Comparison of ENCODE assay signal across 9 cellular contexts in the genomic region with DNA sequence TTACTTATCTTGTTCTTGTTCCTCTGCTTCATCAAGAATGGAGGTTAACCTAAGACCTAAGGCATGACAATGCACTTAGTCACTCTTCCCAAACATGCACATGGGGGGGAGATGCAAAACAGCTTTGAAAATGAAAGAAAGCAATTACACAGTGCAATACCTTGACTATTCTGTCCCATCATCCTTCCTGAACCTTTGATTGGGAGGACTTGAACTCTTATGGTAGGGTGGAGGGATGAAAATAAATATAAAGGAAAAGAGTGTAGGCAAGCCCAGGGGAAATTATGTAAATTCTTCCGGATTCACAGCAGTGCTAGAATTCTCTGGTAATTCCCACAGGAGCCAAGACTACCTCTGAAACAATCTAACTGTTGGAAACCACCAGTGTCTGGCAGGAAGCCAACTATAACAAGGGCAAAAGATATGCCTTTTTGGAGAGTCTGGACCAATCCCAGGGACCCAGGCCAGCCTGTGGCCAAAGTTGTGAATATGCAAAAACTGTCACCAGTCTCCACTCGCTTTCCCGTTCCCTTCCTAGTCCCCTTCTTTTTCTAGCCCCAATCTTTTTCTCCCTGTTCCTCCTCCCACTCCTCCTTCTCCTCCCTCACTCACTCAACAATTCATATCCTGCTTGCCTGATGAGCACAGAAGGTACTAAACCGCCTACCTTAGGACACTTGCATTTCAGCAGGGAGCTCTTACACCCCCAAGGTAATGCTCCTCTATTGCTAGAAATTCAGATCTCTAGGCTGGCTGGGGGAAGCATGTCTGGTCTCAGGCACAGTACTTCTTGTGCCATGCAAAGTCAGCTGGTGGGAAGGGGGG. TPM values are rescaled to one million over a fixed set of nuclear protein-coding genes. Genes with fewer than 3 reads are reported as not detected.
DNase-seq lines count a peak whose midpoint lies in the region; ATAC-seq and TF ChIP-seq lines count a peak whose summit lies in the region.
"Had no signal": no experiment of that assay in that cellular context is flagged by ENCODE, and none has a peak within 500 bp of the region (broad histone marks: within the 10 kb centered on the region; RNA-seq: fewer than 3 reads in every experiment).

No MANE protein-coding gene starts in this region.

- H3K4me1 ChIP-seq in BLaER1 treated with 17β-estradiol and CSF1 and Interleukin-3, amounts not matched to agents 10 nM and 100 nM = peaks cover 31 to 53% (median 50%) of the 10 kb centered on the region in 10 experiments
- H3K4me1 ChIP-seq in adipocyte (ENCODE audit: control insufficient read depth, insufficient read depth, low read length) (peaks cover 41% of the 10 kb centered on the region), transverse colon (peaks cover 3 to 24% (median 15%) of the 10 kb centered on the region in 4 donors), Caco-2 (peaks cover 13% of the 10 kb centered on the region)

- in situ Hi-C loops in transverse colon (cut with MboI; ENCODE audit: low pct_ligation_motif_present in 1 of 4, low pct_unique_long_range_greater_than_20kb in 1 of 4, low sequenced_read_pairs in 3 of 4) = no loop called here

- DNase-seq in HT-29 (ENCODE audit: low spot score) (peak; percentile 44), adipocyte (ENCODE audit: low read depth) (peak; percentile 85), kidney epithelial cell (ENCODE audit: low read depth) (peak; percentile 72), hippocampal formation (lab: John Stamatoyannopoulos, UW) (no peak), transverse colon (no peak), Caco-2 (no peak)

- H3K9me3 Mint-ChIP-seq in Caco-2 (ENCODE audit: unreplicated experiment) = no peaks in the 10 kb centered on the region

- H3K27ac ChIP-seq in BLaER1 treated with 17β-estradiol and CSF1 and Interleukin-3, amounts not matched to agents 10 nM and 100 nM = peak overlapping the region in 9 of 11 experiments; percentile 13 to 69 (median 54); a peak in 17 of 22 replicates
- no peak overlapping the region for H3K27ac ChIP-seq in transverse colon

- TF ChIP-seq CTCF in kidney epithelial cell (IDR thresholded peaks at IDR 0.05; ENCODE audit: insufficient read depth, low read length, poor library complexity, severe bottlenecking) = no peak
- TF ChIP-seq CTCF in transverse colon (IDR thresholded peaks at IDR 0.05) = no peak
- no peak for TF ChIP-seq CTCF in Caco-2 (IDR thresholded peaks at IDR 0.05; ENCODE audit: insufficient read depth in 1 of 2, low read depth in 1 of 2, low read length in 1 of 2, severe bottlenecking in 1 of 2, unreplicated experiment in 1 of 2)

- peak; percentile 28 for ATAC-seq in GM18867 (IDR thresholded peaks at IDR 0.05; ENCODE audit: unreplicated experiment)
- ATAC-seq: mucosa of descending colon had no signal

- WGBS in transverse colon (ENCODE audit: low coverage in 1 of 2), 2 donors = 24 to 35% methylated on average over 3 to 4 of the region's 4 CpGs

- BruUV-seq in Caco-2 (replicated peaks; lab: Mats Ljungman, UMichigan) = no TSS peak

- TF ChIP-seq EP300 in transverse colon (IDR thresholded peaks at IDR 0.05; ENCODE audit: low read depth) = no peak

- H3K27ac Mint-ChIP-seq in Caco-2 (ENCODE audit: unreplicated experiment) = no peak overlapping the region

- no peaks in the 10 kb centered on the region; a peak in 1 of 22 replicates for H3K9me3 ChIP-seq in BLaER1 treated with 17β-estradiol and CSF1 and Interleukin-3, amounts not matched to agents 10 nM and 100 nM (replicated peaks in 1 of 11)
- no peaks in the 10 kb centered on the region for H3K9me3 ChIP-seq in adipocyte (ENCODE audit: control insufficient read depth, low read length)
- H3K9me3 ChIP-seq in transverse colon = no peaks in the 10 kb centered on the region
- H3K9me3 ChIP-seq in Caco-2 = no peaks in the 10 kb centered on the region
- H3K9me3 ChIP-seq: mucosa of descending colon had no signal

- peak overlapping the region; percentile 57 to 98 (median 90) for H3K4me2 ChIP-seq in BLaER1 treated with 17β-estradiol and CSF1 and Interleukin-3, amounts not matched to agents 10 nM and 100 nM

- H3K36me3 Mint-ChIP-seq in Caco-2 (ENCODE audit: insufficient read depth, unreplicated experiment) = peaks cover 17% of the 10 kb centered on the region

- H3K4me3 Mint-ChIP-seq in Caco-2 (ENCODE audit: unreplicated experiment) = no peak overlapping the region

- H3K9ac ChIP-seq in BLaER1 treated with 17β-estradiol and CSF1 and Interleukin-3, amounts not matched to agents 10 nM and 100 nM = peak overlapping the region in 8 of 11 experiments; percentile 3 to 60 (median 34); a peak in 14 of 22 replicates
- H3K9ac ChIP-seq in adipocyte (ENCODE audit: low read length) = peak overlapping the region; percentile 83

- H3K27me3 ChIP-seq in BLaER1 treated with 17β-estradiol and CSF1 and Interleukin-3, amounts not matched to agents 10 nM and 100 nM = no peaks in the 10 kb centered on the region
- H3K27me3 ChIP-seq in adipocyte (replicated peaks; ENCODE audit: control insufficient read depth, insufficient read depth, low read length) (no peaks in the 10 kb centered on the region), kidney epithelial cell (ENCODE audit: control insufficient read depth, insufficient read depth, low read length) (no peaks in the 10 kb centered on the region), transverse colon (no peaks in the 10 kb centered on the region), Caco-2 (replicated peaks; ENCODE audit: control insufficient read depth, insufficient read depth, low read length) (no peaks in the 10 kb centered on the region)

- peaks cover 0 to 13% (median 12%) of the 10 kb centered on the region in 11 experiments; a peak in 17 of 22 replicates for H4K20me1 ChIP-seq in BLaER1 treated with 17β-estradiol and CSF1 and Interleukin-3, amounts not matched to agents 10 nM and 100 nM

- H3K27me3 Mint-ChIP-seq in Caco-2 (ENCODE audit: insufficient read depth, unreplicated experiment) = peaks cover 14% of the 10 kb centered on the region

- peaks cover 0 to 7% (median 2%) of the 10 kb centered on the region in 11 experiments; a peak in 6 of 22 replicates for H3K36me3 ChIP-seq in BLaER1 treated with 17β-estradiol and CSF1 and Interleukin-3, amounts not matched to agents 10 nM and 100 nM
- H3K36me3 ChIP-seq in adipocyte (ENCODE audit: control insufficient read depth, insufficient read depth, low read length, severe bottlenecking) (no peaks in the 10 kb centered on the region), kidney epithelial cell (ENCODE audit: control insufficient read depth, insufficient read depth, low read length) (no peaks in the 10 kb centered on the region), transverse colon (no peaks in the 10 kb centered on the region), Caco-2 (ENCODE audit: control insufficient read depth, insufficient read depth, low read length) (no peaks in the 10 kb centered on the region)

- intact Hi-C loops in transverse colon (cut with DNase I; ENCODE audit: low total_unique reads) (no loop called here), Caco-2 (cut with micrococcal nuclease; ENCODE audit: unreplicated experiment) (no loop called here)

- no peak for TF ChIP-seq POLR2A in transverse colon (IDR thresholded peaks at IDR 0.05)

- CTCF ChIA-PET in Caco-2 (lab: Charles Lee) = no interaction called here

- peaks cover 22% of the 10 kb centered on the region for H3K4me1 Mint-ChIP-seq in Caco-2 (ENCODE audit: low read depth, unreplicated experiment)

- POLR2A ChIA-PET in Caco-2 (lab: Charles Lee) = interaction anchor here (0.6 kb wide), 1 partner anchor 873 kb away, joined by 3 read pairs; no protein-coding TSS in a partner anchor

- peak overlapping the region in 6 of 10 experiments; percentile 3 to 39 (median 26); a peak in 8 of 20 replicates for H3K4me3 ChIP-seq in BLaER1 treated with 17β-estradiol and CSF1 and Interleukin-3, amounts not matched to agents 10 nM and 100 nM
- H3K4me3 ChIP-seq in adipocyte (ENCODE audit: low read length) = peak overlapping the region; percentile 75
- no peak overlapping the region for H3K4me3 ChIP-seq in kidney epithelial cell (ENCODE audit: low read depth, low read length)
- no peak overlapping the region for H3K4me3 ChIP-seq in transverse colon
- no peak overlapping the region for H3K4me3 ChIP-seq in Caco-2 (ENCODE audit: low read depth, low read length)
- H3K4me3 ChIP-seq: mucosa of descending colon had no signal

RNA-seq across cellular contexts. Expression of gene RCN1, which starts 2.5 kb away (rescaled TPM):
- 88.0 and 88.8 TPM in 2 replicates for total RNA-seq in HT-29 (2014; rRNA removed; shearing (Covaris generic))
- 162 and 177 TPM in 2 replicates for total RNA-seq in kidney epithelial cell
- total RNA-seq in transverse colon = 10 to 100 TPM in 3 of 4 donors, 1 to 10 TPM in 1; 3.4 to 32.4 (median 28.8) TPM
- 151 and 185 TPM in 2 replicates for total RNA-seq in Caco-2 (2022)

Comparison
In these comparisons a context has a peak if more than half of its experiments do, and no peak if none do; other contexts are left out.
1. H3K27ac ChIP-seq: peak in BLaER1 treated with 17β-estradiol and CSF1 and Interleukin-3, amounts not matched to agents 10 nM and 100 nM (9 of 11); none in transverse colon (0 of 4).
2. H3K4me3 ChIP-seq: peak in BLaER1 treated with 17β-estradiol and CSF1 and Interleukin-3, amounts not matched to agents 10 nM and 100 nM (6 of 10) and adipocyte (single experiment); none in kidney epithelial cell (single experiment), transverse colon (0 of 4) and Caco-2 (single experiment).
3. DNase-seq: peak in HT-29 (single experiment), adipocyte (single experiment) and kidney epithelial cell (single experiment); none in hippocampal formation (0 of 2), transverse colon (single experiment) and Caco-2 (0 of 2).